In genomic region chr15:48936666-48937065, GRCh38 we compare ENCODE assay signal across 1 cellular context.
TF ChIP-seq lines count a peak whose summit lies in the region.

No MANE protein-coding gene starts in this region.

TF ChIP-seq in IMR-90, 13 proteins besides CTCF, POLR2A, EP300 and RAD21 (continued from another document):
- TF ChIP-seq, protein P1, sequence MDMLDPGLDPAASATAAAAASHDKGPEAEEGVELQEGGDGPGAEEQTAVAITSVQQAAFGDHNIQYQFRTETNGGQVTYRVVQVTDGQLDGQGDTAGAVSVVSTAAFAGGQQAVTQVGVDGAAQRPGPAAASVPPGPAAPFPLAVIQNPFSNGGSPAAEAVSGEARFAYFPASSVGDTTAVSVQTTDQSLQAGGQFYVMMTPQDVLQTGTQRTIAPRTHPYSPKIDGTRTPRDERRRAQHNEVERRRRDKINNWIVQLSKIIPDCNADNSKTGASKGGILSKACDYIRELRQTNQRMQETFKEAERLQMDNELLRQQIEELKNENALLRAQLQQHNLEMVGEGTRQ (IDR thresholded peaks at IDR 0.05; ENCODE audit: low read depth, low read length): no peak
- TF ChIP-seq CEBPB (IDR thresholded peaks at IDR 0.05; ENCODE audit: low read depth, low read length): no peak
